Comparison of ENCODE assay signal across 39 cellular contexts in the genomic region with DNA sequence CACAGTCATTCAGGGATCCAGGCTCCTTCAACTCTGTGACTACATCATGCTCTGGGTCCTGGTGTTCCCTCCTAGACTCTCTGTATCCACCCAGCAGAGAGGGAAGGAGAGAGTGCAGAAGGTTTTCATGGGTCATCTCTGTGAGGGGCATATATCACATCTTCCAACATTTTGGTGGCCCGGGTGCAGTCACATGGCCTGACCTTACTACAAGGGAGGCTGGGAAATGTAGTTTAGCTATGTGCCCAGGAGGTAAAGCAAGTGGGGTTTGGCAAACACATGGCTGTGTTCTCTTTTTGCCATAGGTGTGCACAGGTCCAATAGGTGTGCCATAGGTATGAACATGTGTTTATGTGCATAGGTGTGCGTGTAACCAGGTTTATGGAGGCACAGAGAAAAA.
"Had no signal": no experiment of that assay in that cellular context is flagged by ENCODE, and none has a peak within 500 bp of the region (broad histone marks: within the 10 kb centered on the region; RNA-seq: fewer than 3 reads in every experiment).

No MANE protein-coding gene starts in this region.

- DNase-seq: activated effector memory CD4-positive, alpha-beta T cell treated with anti-CD3 and anti-CD28 coated beads, Interleukin-2, amount 50 U/mL, for 16 hours; activated effector memory CD4-positive, alpha-beta T cell treated with Interleukin-2 at 50 U/mL for 16 hours; activated gamma-delta T cell; activated gamma-delta T cell treated with Interleukin-2 at 50 U/mL for 16 hours; activated naive CD4-positive, alpha-beta T cell; activated naive CD4-positive, alpha-beta T cell treated with anti-CD3 and anti-CD28 coated beads for 36 hours; activated naive CD4-positive, alpha-beta T cell treated with anti-CD3 and anti-CD28 coated beads, Interleukin-2, amount 10 ng/mL, durations not matched to agents 7 days and 5 days; activated naive CD4-positive, alpha-beta T cell treated with anti-CD3 and anti-CD28 coated beads, Interleukin-2, amount 50 U/mL, for 16 hours; activated naive CD4-positive, alpha-beta T cell treated with Interleukin-2 at 50 U/mL for 16 hours; activated naive CD8-positive, alpha-beta T cell treated with anti-CD3 and anti-CD28 coated beads for 36 hours; activated naive CD8-positive, alpha-beta T cell treated with anti-CD3 and anti-CD28 coated beads, Interleukin-2, amount 10 ng/mL, durations not matched to agents 7 days and 5 days; activated naive CD8-positive, alpha-beta T cell treated with anti-CD3 and anti-CD28 coated beads, Interleukin-2, amount 50 U/mL, for 24 hours; activated T-cell treated with anti-CD3 and anti-CD28 coated beads, Interleukin-2, amount 50 U/mL, for 1 hour; activated T-cell treated with anti-CD3 and anti-CD28 coated beads, Interleukin-2, amount 50 U/mL, for 24 hours; activated T-cell treated with anti-CD3 and anti-CD28 coated beads, Interleukin-2, amount 50 U/mL, for 4 hours; activated T-cell treated with anti-CD3 and anti-CD28 coated beads, Interleukin-2, amount 50 U/mL, for 48 hours; activated T-cell treated with anti-CD3 and anti-CD28 coated beads, Interleukin-2, amount 50 U/mL, for 72 hours; adrenal gland; amniotic stem cell; amygdala; anterior cingulate cortex; aorta; body of pancreas; brain microvascular endothelial cell; caudate nucleus; central memory CD4-positive, alpha-beta T cell; cerebellar nuclear complex had no signal

- H3K4me3 ChIP-seq: adrenal gland, ascending aorta, body of pancreas, breast epithelium, cardiac muscle cell had no signal

- H3K9me3 ChIP-seq: adrenal gland, ascending aorta, body of pancreas had no signal

- H3K27ac Mint-ChIP-seq: activated naive CD4-positive, alpha-beta T cell treated with anti-CD3 and anti-CD28 coated beads for 36 hours; activated naive CD4-positive, alpha-beta T cell treated with anti-CD3 and anti-CD28 coated beads, Interleukin-2, amount 10 ng/mL, durations not matched to agents 7 days and 5 days; activated naive CD4-positive, alpha-beta T cell treated with anti-CD3 and anti-CD28 coated beads, Interleukin-2, amount 50 U/mL, for 24 hours; activated naive CD4-positive, alpha-beta T cell treated with anti-CD3 and anti-CD28 coated beads, Interleukin-2, amount 50 U/mL, for 72 hours; activated naive CD8-positive, alpha-beta T cell; activated naive CD8-positive, alpha-beta T cell treated with anti-CD3 and anti-CD28 coated beads for 36 hours; activated naive CD8-positive, alpha-beta T cell treated with anti-CD3 and anti-CD28 coated beads, Interleukin-2, amount 10 ng/mL, durations not matched to agents 7 days and 5 days; activated naive CD8-positive, alpha-beta T cell treated with anti-CD3 and anti-CD28 coated beads, Interleukin-2, amount 50 U/mL, for 24 hours; activated T-cell treated with anti-CD3 and anti-CD28 coated beads, Interleukin-2, amount 50 U/mL, for 24 hours; activated T-cell treated with anti-CD3 and anti-CD28 coated beads, Interleukin-2, amount 50 U/mL, for 72 hours; activated T-helper 17 cell treated with anti-CD3 and anti-CD28 coated beads, Interleukin-2, amount 50 U/mL, for 72 hours; activated T-helper 2 cell treated with anti-CD3 and anti-CD28 coated beads, Interferon-gamma antibody, Interleukin-2, Interleukin-4, amounts not matched to agents 10 μg/mL and 5 μg/mL and 100 μg/mL, durations not matched to agents 14 hours and 24 hours and 36 hours; brain had no signal

- H3K27me3 Mint-ChIP-seq: activated naive CD4-positive, alpha-beta T cell treated with anti-CD3 and anti-CD28 coated beads, Interleukin-2, amount 10 ng/mL, durations not matched to agents 7 days and 5 days; activated naive CD8-positive, alpha-beta T cell treated with anti-CD3 and anti-CD28 coated beads for 36 hours; activated naive CD8-positive, alpha-beta T cell treated with anti-CD3 and anti-CD28 coated beads, Interleukin-2, amount 10 ng/mL, durations not matched to agents 7 days and 5 days; activated naive CD8-positive, alpha-beta T cell treated with anti-CD3 and anti-CD28 coated beads, Interleukin-2, amount 50 U/mL, for 24 hours had no signal

- H3K9me3 Mint-ChIP-seq: activated naive CD4-positive, alpha-beta T cell treated with anti-CD3 and anti-CD28 coated beads, Interleukin-2, amount 50 U/mL, for 24 hours; activated naive CD8-positive, alpha-beta T cell treated with anti-CD3 and anti-CD28 coated beads for 36 hours; activated naive CD8-positive, alpha-beta T cell treated with anti-CD3 and anti-CD28 coated beads, Interleukin-2, amount 10 ng/mL, durations not matched to agents 7 days and 5 days; activated naive CD8-positive, alpha-beta T cell treated with anti-CD3 and anti-CD28 coated beads, Interleukin-2, amount 50 U/mL, for 24 hours; activated T-cell treated with anti-CD3 and anti-CD28 coated beads, Interleukin-2, amount 50 U/mL, for 24 hours; activated T-helper 17 cell treated with anti-CD3 and anti-CD28 coated beads, Interleukin-2, amount 50 U/mL, for 72 hours; activated T-helper 2 cell treated with anti-CD3 and anti-CD28 coated beads, Interferon-gamma antibody, Interleukin-2, Interleukin-4, amounts not matched to agents 10 μg/mL and 5 μg/mL and 100 μg/mL, durations not matched to agents 14 hours and 24 hours and 36 hours; brain had no signal

- FAIRE-seq: astrocyte, bronchial epithelial cell had no signal

- H3K27ac ChIP-seq: adrenal gland, ascending aorta, body of pancreas, brain microvascular endothelial cell, breast epithelium, cardiac muscle cell had no signal

- H3K4me1 Mint-ChIP-seq: activated naive CD4-positive, alpha-beta T cell treated with anti-CD3 and anti-CD28 coated beads, Interleukin-2, amount 10 ng/mL, durations not matched to agents 7 days and 5 days; activated naive CD4-positive, alpha-beta T cell treated with anti-CD3 and anti-CD28 coated beads, Interleukin-2, amount 50 U/mL, for 24 hours; activated naive CD8-positive, alpha-beta T cell treated with anti-CD3 and anti-CD28 coated beads for 36 hours; activated naive CD8-positive, alpha-beta T cell treated with anti-CD3 and anti-CD28 coated beads, Interleukin-2, amount 10 ng/mL, durations not matched to agents 7 days and 5 days; activated naive CD8-positive, alpha-beta T cell treated with anti-CD3 and anti-CD28 coated beads, Interleukin-2, amount 50 U/mL, for 24 hours; activated T-helper 17 cell treated with anti-CD3 and anti-CD28 coated beads, Interleukin-2, amount 50 U/mL, for 72 hours; brain; central memory CD8-positive, alpha-beta T cell had no signal

- H3K36me3 Mint-ChIP-seq: activated naive CD4-positive, alpha-beta T cell treated with anti-CD3 and anti-CD28 coated beads, Interleukin-2, amount 10 ng/mL, durations not matched to agents 7 days and 5 days; activated naive CD4-positive, alpha-beta T cell treated with anti-CD3 and anti-CD28 coated beads, Interleukin-2, amount 50 U/mL, for 24 hours; activated naive CD4-positive, alpha-beta T cell treated with anti-CD3 and anti-CD28 coated beads, Interleukin-2, amount 50 U/mL, for 72 hours; activated naive CD8-positive, alpha-beta T cell; activated naive CD8-positive, alpha-beta T cell treated with anti-CD3 and anti-CD28 coated beads for 36 hours; activated naive CD8-positive, alpha-beta T cell treated with anti-CD3 and anti-CD28 coated beads, Interleukin-2, amount 10 ng/mL, durations not matched to agents 7 days and 5 days; brain had no signal

- H3K27me3 ChIP-seq: adrenal gland, ascending aorta, body of pancreas, brain microvascular endothelial cell, breast epithelium, cardiac muscle cell had no signal

- H3K36me3 ChIP-seq: adrenal gland, ascending aorta, brain microvascular endothelial cell, breast epithelium, cardiac muscle cell had no signal

- ATAC-seq: activated naive CD4-positive, alpha-beta T cell treated with anti-CD3 and anti-CD28 coated beads, Interleukin-2, amount 50 U/mL, for 72 hours; activated naive CD8-positive, alpha-beta T cell treated with anti-CD3 and anti-CD28 coated beads, Interleukin-2, amount 50 U/mL, for 24 hours; activated T-cell treated with anti-CD3 and anti-CD28 coated beads, Interleukin-2, amount 50 U/mL, for 4 hours; activated T-cell treated with anti-CD3 and anti-CD28 coated beads, Interleukin-2, amount 50 U/mL, for 72 hours; activated T-helper 17 cell treated with anti-CD3 and anti-CD28 coated beads, Interleukin-2, amount 50 U/mL, for 72 hours; body of pancreas had no signal

- H3K4me3 Mint-ChIP-seq: activated naive CD4-positive, alpha-beta T cell treated with anti-CD3 and anti-CD28 coated beads for 36 hours; activated naive CD4-positive, alpha-beta T cell treated with anti-CD3 and anti-CD28 coated beads, Interleukin-2, amount 10 ng/mL, durations not matched to agents 7 days and 5 days; activated naive CD4-positive, alpha-beta T cell treated with anti-CD3 and anti-CD28 coated beads, Interleukin-2, amount 50 U/mL, for 24 hours; activated naive CD8-positive, alpha-beta T cell; activated naive CD8-positive, alpha-beta T cell treated with anti-CD3 and anti-CD28 coated beads for 36 hours; activated naive CD8-positive, alpha-beta T cell treated with anti-CD3 and anti-CD28 coated beads, Interleukin-2, amount 10 ng/mL, durations not matched to agents 7 days and 5 days; activated naive CD8-positive, alpha-beta T cell treated with anti-CD3 and anti-CD28 coated beads, Interleukin-2, amount 50 U/mL, for 24 hours; activated T-cell treated with anti-CD3 and anti-CD28 coated beads, Interleukin-2, amount 50 U/mL, for 24 hours; activated T-cell treated with anti-CD3 and anti-CD28 coated beads, Interleukin-2, amount 50 U/mL, for 4 hours; activated T-cell treated with anti-CD3 and anti-CD28 coated beads, Interleukin-2, amount 50 U/mL, for 72 hours; activated T-helper 17 cell treated with anti-CD3 and anti-CD28 coated beads, Interleukin-2, amount 50 U/mL, for 72 hours; brain; central memory CD8-positive, alpha-beta T cell had no signal

- H3K4me1 ChIP-seq: adrenal gland, ascending aorta, body of pancreas, breast epithelium had no signal
